15 cellular contexts compared by ENCODE assay signal in genomic region chr2:228768818-228769217, GRCh38.
DNase-seq lines count a peak whose midpoint lies in the region; ATAC-seq, FAIRE-seq and TF ChIP-seq lines count a peak whose summit lies in the region.
"Had no signal": no experiment of that assay in that cellular context is flagged by ENCODE, and none has a peak within 500 bp of the region (broad histone marks: within the 10 kb centered on the region; RNA-seq: fewer than 3 reads in every experiment).

No MANE protein-coding gene starts in this region.

- H3K9me3 Mint-ChIP-seq in astrocyte (ENCODE audit: unreplicated experiment): no peaks in the 10 kb centered on the region
- H3K9me3 Mint-ChIP-seq: nephron progenitor cell had no signal

- H3K4me1 ChIP-seq in astrocyte (ENCODE audit: insufficient read depth, low read length) (no peaks in the 10 kb centered on the region), right cardiac atrium (ENCODE audit: control insufficient read depth, insufficient read depth, low read length) (no peaks in the 10 kb centered on the region), HAP-1 (no peaks in the 10 kb centered on the region)
- H3K4me1 ChIP-seq: BE2C had no signal

- H3K4me1 Mint-ChIP-seq in astrocyte (ENCODE audit: low read depth, unreplicated experiment): peaks cover 2% of the 10 kb centered on the region
- H3K4me1 Mint-ChIP-seq: activated B cell treated with CpG ODN at 0.5 μM for 24 hours; central memory CD8-positive, alpha-beta T cell had no signal

- no peak overlapping the region for H3K27ac Mint-ChIP-seq in astrocyte (ENCODE audit: unreplicated experiment)
- H3K27ac Mint-ChIP-seq: activated B cell treated with CpG ODN at 0.5 μM for 24 hours, nephron progenitor cell had no signal

- 51% methylated on average over 1 of the region's 1 CpG for WGBS in right cardiac atrium

- no peaks in the 10 kb centered on the region for H4K20me1 ChIP-seq in astrocyte (ENCODE audit: insufficient read depth, low read length)

- H3K4me3 Mint-ChIP-seq in astrocyte (ENCODE audit: unreplicated experiment): no peak overlapping the region
- H3K4me3 Mint-ChIP-seq: activated B cell treated with CpG ODN at 0.5 μM for 24 hours; central memory CD8-positive, alpha-beta T cell; nephron progenitor cell had no signal

- H3K4me3 ChIP-seq in astrocyte (ENCODE audit: insufficient read depth, low read depth, low read length): no peak overlapping the region
- H3K4me3 ChIP-seq in right cardiac atrium (ENCODE audit: low read length): no peak overlapping the region
- H3K4me3 ChIP-seq in HAP-1: no peak overlapping the region
- H3K4me3 ChIP-seq: esophagus muscularis mucosa had no signal

- H3K27me3 Mint-ChIP-seq in astrocyte (ENCODE audit: low read depth, unreplicated experiment): peaks cover 2% of the 10 kb centered on the region
- H3K27me3 Mint-ChIP-seq: activated B cell treated with CpG ODN at 0.5 μM for 24 hours; central memory CD8-positive, alpha-beta T cell had no signal

- H3K36me3 ChIP-seq in astrocyte (ENCODE audit: insufficient read depth, low read length) (no peaks in the 10 kb centered on the region), HAP-1 (replicated peaks) (no peaks in the 10 kb centered on the region)
- H3K36me3 ChIP-seq: BE2C, esophagus muscularis mucosa had no signal

- no peaks in the 10 kb centered on the region for H3K36me3 Mint-ChIP-seq in astrocyte (ENCODE audit: low read depth, unreplicated experiment)

- intact Hi-C loops in right cardiac atrium (cut with DNase I): no loop called here

- H3K79me2 ChIP-seq in astrocyte (ENCODE audit: insufficient read depth, low read length): no peaks in the 10 kb centered on the region

- H2AFZ ChIP-seq in astrocyte (ENCODE audit: low read depth, low read length): no peak overlapping the region

- TF ChIP-seq POLR2A in H54 (IDR thresholded peaks at IDR 0.05; ENCODE audit: low read depth, low read length): no peak

- no peak overlapping the region for H3K9ac ChIP-seq in astrocyte (ENCODE audit: low read length)

- H3K27ac ChIP-seq in astrocyte (ENCODE audit: low read depth, low read length) (peak overlapping the region; percentile 39), right cardiac atrium (ENCODE audit: low read length) (no peak overlapping the region)

- no peak for TF ChIP-seq CTCF in astrocyte (IDR thresholded peaks at IDR 0.05; ENCODE audit: insufficient read depth, low read depth, low read length)
- TF ChIP-seq CTCF in GM20000 (IDR thresholded peaks at IDR 0.05; ENCODE audit: extremely low read depth, missing control alignments): no peak

- H3K9me3 ChIP-seq in astrocyte (ENCODE audit: insufficient read depth, low read depth, low read length) (no peaks in the 10 kb centered on the region), right cardiac atrium (ENCODE audit: control insufficient read depth, low read length) (no peaks in the 10 kb centered on the region), HAP-1 (no peaks in the 10 kb centered on the region)
- H3K9me3 ChIP-seq: BE2C, esophagus muscularis mucosa had no signal

- in situ Hi-C loops in HAP-1 (cut with MboI; ENCODE audit: low sequenced_read_pairs): no loop called here

- FAIRE-seq in H54 (lab: Jason Lieb, UNC) (peak; percentile 77), astrocyte (lab: Jason Lieb, UNC) (peak; percentile 45)

- DNase-seq in A172 (ENCODE audit: low spot score): peak; percentile 90
- peak; percentile 33 for DNase-seq in H54 (ENCODE audit: insufficient read length, low spot score)
- DNase-seq in astrocyte (ENCODE audit: low read depth): peak; percentile 82
- DNase-seq in right cardiac atrium: no peak
- DNase-seq in GM20000 (ENCODE audit: low spot score): no peak
- no peak for DNase-seq in activated CD4-positive, alpha-beta T cell treated with anti-CD3 and anti-CD28 coated beads for 1 hour
- no peak for DNase-seq in HAP-1 (ENCODE audit: low spot score in 2 of 2)
- DNase-seq: activated B cell treated with CpG ODN at 0.5 μM for 24 hours; activated T-cell treated with anti-CD3 and anti-CD28 coated beads, Interleukin-2, amount 50 U/mL, for 48 hours; BE2C; NCI-H510A treated with DMSO at 0.1 percent for 48 hours; nephron progenitor cell had no signal

- peak; percentile 37 to 44 for ATAC-seq in right cardiac atrium
- ATAC-seq in GM18867 (IDR thresholded peaks at IDR 0.05; ENCODE audit: unreplicated experiment): no peak

- H3K27me3 ChIP-seq in astrocyte (ENCODE audit: insufficient read depth, low read length) (no peaks in the 10 kb centered on the region), right cardiac atrium (ENCODE audit: control insufficient read depth, insufficient read depth) (no peaks in the 10 kb centered on the region), HAP-1 (ENCODE audit: low read depth) (no peaks in the 10 kb centered on the region)
- H3K27me3 ChIP-seq: BE2C, esophagus muscularis mucosa had no signal

- H3K4me2 ChIP-seq in astrocyte (ENCODE audit: low read length): peak overlapping the region; percentile 33

Comparison
In these comparisons a context has a peak if more than half of its experiments do, and no peak if none do; other contexts are left out.
1. DNase-seq: peak in A172 (single experiment), H54 (single experiment) and astrocyte (single experiment); none in right cardiac atrium (0 of 3), GM20000 (single experiment), activated CD4-positive, alpha-beta T cell treated with anti-CD3 and anti-CD28 coated beads for 1 hour (single experiment) and HAP-1 (0 of 2).